In the genomic region with DNA sequence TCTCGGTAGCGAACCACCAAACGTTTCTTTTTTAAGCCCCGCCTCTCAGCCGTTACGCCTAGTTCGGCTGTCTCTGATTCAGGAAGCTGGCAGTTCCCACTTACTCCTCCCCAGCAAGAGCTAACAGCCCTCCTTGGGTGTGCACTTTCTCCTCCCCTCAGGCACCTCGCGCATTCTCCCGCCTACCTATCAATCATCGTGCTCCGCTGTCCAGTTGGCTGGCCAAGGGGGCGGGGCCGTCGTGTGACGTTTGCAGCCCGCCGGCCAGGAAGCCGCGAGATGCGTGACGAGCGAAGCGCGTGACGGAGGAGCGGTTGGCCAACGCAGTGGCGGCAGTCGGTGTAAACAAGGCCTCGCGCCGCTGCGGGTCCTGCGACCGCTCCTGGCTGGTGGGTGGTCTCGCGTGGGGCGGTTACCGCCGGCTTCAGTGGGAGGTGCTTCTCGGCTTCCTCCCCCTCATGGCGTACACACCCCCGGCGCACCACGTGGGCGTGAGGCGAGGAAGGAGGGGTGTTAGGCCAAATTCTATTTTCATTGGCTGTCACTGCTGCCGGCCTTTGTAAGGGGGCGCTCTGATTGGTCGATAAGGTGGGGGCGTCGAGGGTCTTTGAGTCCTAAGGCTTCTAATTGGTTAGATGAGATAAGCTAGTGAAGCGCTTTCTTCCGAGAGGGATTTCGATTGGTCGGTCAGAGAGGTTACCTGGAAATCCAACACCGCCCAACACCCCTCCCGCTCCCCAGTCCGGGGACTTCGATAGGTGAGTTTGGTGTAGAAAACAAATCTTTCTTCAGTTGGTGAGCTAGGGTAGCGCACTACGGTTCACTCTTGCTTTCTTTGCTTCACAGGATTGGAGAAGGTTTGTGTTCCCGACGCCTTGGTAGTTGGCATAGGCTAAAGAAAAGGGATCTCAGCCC, we compare ENCODE assay signal across 1 cellular context.
TF ChIP-seq lines count a peak whose summit lies in the region.

DCAF11 (plus strand) TSS at position 242 of the 915 bp plus-strand sequence. CDS start 818 bp downstream, outside the sequence.
NRL (minus strand) TSS at position 414 of the 915 bp plus-strand sequence. CDS start 32,101 bp downstream, outside the sequence.

TF ChIP-seq in WTC11, 78 proteins besides CTCF, POLR2A, EP300 and RAD21 (continued from another document and continues in another):
- TF ChIP-seq, protein P1, sequence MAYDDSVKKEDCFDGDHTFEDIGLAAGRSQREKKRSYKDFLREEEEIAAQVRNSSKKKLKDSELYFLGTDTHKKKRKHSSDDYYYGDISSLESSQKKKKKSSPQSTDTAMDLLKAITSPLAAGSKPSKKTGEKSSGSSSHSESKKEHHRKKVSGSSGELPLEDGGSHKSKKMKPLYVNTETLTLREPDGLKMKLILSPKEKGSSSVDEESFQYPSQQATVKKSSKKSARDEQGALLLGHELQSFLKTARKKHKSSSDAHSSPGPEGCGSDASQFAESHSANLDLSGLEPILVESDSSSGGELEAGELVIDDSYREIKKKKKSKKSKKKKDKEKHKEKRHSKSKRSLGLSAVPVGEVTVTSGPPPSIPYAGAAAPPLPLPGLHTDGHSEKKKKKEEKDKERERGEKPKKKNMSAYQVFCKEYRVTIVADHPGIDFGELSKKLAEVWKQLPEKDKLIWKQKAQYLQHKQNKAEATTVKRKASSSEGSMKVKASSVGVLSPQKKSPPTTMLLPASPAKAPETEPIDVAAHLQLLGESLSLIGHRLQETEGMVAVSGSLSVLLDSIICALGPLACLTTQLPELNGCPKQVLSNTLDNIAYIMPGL (CRISPR knock-in tag; IDR thresholded peaks at IDR 0.05): no peak
- TF ChIP-seq, protein P2, sequence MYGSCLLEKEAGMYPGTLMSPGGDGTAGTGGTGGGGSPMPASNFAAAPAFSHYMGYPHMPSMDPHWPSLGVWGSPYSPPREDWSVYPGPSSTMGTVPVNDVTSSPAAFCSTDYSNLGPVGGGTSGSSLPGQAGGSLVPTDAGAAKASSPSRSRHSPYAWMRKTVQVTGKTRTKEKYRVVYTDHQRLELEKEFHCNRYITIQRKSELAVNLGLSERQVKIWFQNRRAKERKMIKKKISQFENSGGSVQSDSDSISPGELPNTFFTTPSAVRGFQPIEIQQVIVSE (CRISPR knock-in tag; IDR thresholded peaks at IDR 0.05; ENCODE audit: borderline replicate concordance): no peak
- TF ChIP-seq ZNF138 (CRISPR knock-in tag; conservative IDR thresholded peaks at IDR 0.05): no peak
- no peak for TF ChIP-seq MLX (CRISPR knock-in tag; IDR thresholded peaks at IDR 0.05)
- no peak for TF ChIP-seq SMAD4 (CRISPR knock-in tag; IDR thresholded peaks at IDR 0.05)
- TF ChIP-seq, protein P3, sequence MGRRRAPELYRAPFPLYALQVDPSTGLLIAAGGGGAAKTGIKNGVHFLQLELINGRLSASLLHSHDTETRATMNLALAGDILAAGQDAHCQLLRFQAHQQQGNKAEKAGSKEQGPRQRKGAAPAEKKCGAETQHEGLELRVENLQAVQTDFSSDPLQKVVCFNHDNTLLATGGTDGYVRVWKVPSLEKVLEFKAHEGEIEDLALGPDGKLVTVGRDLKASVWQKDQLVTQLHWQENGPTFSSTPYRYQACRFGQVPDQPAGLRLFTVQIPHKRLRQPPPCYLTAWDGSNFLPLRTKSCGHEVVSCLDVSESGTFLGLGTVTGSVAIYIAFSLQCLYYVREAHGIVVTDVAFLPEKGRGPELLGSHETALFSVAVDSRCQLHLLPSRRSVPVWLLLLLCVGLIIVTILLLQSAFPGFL (CRISPR knock-in tag; IDR thresholded peaks at IDR 0.05; ENCODE audit: borderline replicate concordance): peak; percentile 90; the same call in 1 of the 2 replicates
- TF ChIP-seq ESRRA (CRISPR knock-in tag; IDR thresholded peaks at IDR 0.05; ENCODE audit: borderline replicate concordance): no peak
- peak; percentile 92 for TF ChIP-seq GABPB1 (CRISPR knock-in tag; IDR thresholded peaks at IDR 0.05)
- TF ChIP-seq, protein P4, sequence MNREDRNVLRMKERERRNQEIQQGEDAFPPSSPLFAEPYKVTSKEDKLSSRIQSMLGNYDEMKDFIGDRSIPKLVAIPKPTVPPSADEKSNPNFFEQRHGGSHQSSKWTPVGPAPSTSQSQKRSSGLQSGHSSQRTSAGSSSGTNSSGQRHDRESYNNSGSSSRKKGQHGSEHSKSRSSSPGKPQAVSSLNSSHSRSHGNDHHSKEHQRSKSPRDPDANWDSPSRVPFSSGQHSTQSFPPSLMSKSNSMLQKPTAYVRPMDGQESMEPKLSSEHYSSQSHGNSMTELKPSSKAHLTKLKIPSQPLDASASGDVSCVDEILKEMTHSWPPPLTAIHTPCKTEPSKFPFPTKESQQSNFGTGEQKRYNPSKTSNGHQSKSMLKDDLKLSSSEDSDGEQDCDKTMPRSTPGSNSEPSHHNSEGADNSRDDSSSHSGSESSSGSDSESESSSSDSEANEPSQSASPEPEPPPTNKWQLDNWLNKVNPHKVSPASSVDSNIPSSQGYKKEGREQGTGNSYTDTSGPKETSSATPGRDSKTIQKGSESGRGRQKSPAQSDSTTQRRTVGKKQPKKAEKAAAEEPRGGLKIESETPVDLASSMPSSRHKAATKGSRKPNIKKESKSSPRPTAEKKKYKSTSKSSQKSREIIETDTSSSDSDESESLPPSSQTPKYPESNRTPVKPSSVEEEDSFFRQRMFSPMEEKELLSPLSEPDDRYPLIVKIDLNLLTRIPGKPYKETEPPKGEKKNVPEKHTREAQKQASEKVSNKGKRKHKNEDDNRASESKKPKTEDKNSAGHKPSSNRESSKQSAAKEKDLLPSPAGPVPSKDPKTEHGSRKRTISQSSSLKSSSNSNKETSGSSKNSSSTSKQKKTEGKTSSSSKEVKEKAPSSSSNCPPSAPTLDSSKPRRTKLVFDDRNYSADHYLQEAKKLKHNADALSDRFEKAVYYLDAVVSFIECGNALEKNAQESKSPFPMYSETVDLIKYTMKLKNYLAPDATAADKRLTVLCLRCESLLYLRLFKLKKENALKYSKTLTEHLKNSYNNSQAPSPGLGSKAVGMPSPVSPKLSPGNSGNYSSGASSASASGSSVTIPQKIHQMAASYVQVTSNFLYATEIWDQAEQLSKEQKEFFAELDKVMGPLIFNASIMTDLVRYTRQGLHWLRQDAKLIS (CRISPR knock-in tag; IDR thresholded peaks at IDR 0.05; ENCODE audit: borderline replicate concordance): no peak
- TF ChIP-seq GTF2I (CRISPR knock-in tag; conservative IDR thresholded peaks at IDR 0.05): no peak
- peak; percentile 80; the same call in 1 of the 2 replicates for TF ChIP-seq FOXP4 (CRISPR knock-in tag; IDR thresholded peaks at IDR 0.05)
- no peak for TF ChIP-seq ZNF423 (CRISPR knock-in tag; IDR thresholded peaks at IDR 0.05)
- TF ChIP-seq IRF1 (CRISPR knock-in tag; IDR thresholded peaks at IDR 0.05): no peak
- TF ChIP-seq ELF4 (CRISPR knock-in tag; IDR thresholded peaks at IDR 0.05; ENCODE audit: low read depth): no peak
- TF ChIP-seq KAT7 (CRISPR knock-in tag; IDR thresholded peaks at IDR 0.05; ENCODE audit: borderline replicate concordance): no peak
- TF ChIP-seq, protein P5, sequence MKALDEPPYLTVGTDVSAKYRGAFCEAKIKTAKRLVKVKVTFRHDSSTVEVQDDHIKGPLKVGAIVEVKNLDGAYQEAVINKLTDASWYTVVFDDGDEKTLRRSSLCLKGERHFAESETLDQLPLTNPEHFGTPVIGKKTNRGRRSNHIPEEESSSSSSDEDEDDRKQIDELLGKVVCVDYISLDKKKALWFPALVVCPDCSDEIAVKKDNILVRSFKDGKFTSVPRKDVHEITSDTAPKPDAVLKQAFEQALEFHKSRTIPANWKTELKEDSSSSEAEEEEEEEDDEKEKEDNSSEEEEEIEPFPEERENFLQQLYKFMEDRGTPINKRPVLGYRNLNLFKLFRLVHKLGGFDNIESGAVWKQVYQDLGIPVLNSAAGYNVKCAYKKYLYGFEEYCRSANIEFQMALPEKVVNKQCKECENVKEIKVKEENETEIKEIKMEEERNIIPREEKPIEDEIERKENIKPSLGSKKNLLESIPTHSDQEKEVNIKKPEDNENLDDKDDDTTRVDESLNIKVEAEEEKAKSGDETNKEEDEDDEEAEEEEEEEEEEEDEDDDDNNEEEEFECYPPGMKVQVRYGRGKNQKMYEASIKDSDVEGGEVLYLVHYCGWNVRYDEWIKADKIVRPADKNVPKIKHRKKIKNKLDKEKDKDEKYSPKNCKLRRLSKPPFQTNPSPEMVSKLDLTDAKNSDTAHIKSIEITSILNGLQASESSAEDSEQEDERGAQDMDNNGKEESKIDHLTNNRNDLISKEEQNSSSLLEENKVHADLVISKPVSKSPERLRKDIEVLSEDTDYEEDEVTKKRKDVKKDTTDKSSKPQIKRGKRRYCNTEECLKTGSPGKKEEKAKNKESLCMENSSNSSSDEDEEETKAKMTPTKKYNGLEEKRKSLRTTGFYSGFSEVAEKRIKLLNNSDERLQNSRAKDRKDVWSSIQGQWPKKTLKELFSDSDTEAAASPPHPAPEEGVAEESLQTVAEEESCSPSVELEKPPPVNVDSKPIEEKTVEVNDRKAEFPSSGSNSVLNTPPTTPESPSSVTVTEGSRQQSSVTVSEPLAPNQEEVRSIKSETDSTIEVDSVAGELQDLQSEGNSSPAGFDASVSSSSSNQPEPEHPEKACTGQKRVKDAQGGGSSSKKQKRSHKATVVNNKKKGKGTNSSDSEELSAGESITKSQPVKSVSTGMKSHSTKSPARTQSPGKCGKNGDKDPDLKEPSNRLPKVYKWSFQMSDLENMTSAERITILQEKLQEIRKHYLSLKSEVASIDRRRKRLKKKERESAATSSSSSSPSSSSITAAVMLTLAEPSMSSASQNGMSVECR (CRISPR knock-in tag; IDR thresholded peaks at IDR 0.05; ENCODE audit: borderline replicate concordance): no peak; the same call in 1 of the 2 replicates
- TF ChIP-seq, protein P6, sequence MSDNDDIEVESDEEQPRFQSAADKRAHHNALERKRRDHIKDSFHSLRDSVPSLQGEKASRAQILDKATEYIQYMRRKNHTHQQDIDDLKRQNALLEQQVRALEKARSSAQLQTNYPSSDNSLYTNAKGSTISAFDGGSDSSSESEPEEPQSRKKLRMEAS (CRISPR knock-in tag; IDR thresholded peaks at IDR 0.05): peak; percentile 97
- TF ChIP-seq, protein P7, sequence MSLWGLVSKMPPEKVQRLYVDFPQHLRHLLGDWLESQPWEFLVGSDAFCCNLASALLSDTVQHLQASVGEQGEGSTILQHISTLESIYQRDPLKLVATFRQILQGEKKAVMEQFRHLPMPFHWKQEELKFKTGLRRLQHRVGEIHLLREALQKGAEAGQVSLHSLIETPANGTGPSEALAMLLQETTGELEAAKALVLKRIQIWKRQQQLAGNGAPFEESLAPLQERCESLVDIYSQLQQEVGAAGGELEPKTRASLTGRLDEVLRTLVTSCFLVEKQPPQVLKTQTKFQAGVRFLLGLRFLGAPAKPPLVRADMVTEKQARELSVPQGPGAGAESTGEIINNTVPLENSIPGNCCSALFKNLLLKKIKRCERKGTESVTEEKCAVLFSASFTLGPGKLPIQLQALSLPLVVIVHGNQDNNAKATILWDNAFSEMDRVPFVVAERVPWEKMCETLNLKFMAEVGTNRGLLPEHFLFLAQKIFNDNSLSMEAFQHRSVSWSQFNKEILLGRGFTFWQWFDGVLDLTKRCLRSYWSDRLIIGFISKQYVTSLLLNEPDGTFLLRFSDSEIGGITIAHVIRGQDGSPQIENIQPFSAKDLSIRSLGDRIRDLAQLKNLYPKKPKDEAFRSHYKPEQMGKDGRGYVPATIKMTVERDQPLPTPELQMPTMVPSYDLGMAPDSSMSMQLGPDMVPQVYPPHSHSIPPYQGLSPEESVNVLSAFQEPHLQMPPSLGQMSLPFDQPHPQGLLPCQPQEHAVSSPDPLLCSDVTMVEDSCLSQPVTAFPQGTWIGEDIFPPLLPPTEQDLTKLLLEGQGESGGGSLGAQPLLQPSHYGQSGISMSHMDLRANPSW (CRISPR knock-in tag; conservative IDR thresholded peaks at IDR 0.05; ENCODE audit: low read depth): no peak
- TF ChIP-seq ETV6 (CRISPR knock-in tag; IDR thresholded peaks at IDR 0.05): peak; percentile 58; the same call in 1 of the 2 replicates
- TF ChIP-seq TCF7 (CRISPR knock-in tag; IDR thresholded peaks at IDR 0.05; ENCODE audit: low read depth): no peak
- no peak for TF ChIP-seq ZNF425 (CRISPR knock-in tag; conservative IDR thresholded peaks at IDR 0.05)
